1 cellular context compared by ENCODE assay signal in genomic region chr11:3022300-3022967, GRCh38.
TF ChIP-seq lines count a peak whose summit lies in the region.

No MANE protein-coding gene starts in this region.

TF ChIP-seq in GM12878, 131 proteins besides CTCF, POLR2A, EP300 and RAD21 (continued from another document):
- TF ChIP-seq ZNF622 (IDR thresholded peaks at IDR 0.05) (no peak), SRF (IDR thresholded peaks at IDR 0.05; ENCODE audit: low read depth in 2 of 2, low read length in 2 of 2) (0 out of 4 replicates have a peak, but pooled peaks of 1 of the 2 experiments have one; percentile 3), IKZF2 (IDR thresholded peaks at IDR 0.05) (peak in 1 of 2 experiments; percentile 54; a peak in 2 of 4 replicates), USF1 (IDR thresholded peaks at IDR 0.05; ENCODE audit: borderline replicate concordance, extremely low read length, insufficient read depth, low read depth, low read length) (no peak), PAX5 (IDR thresholded peaks at IDR 0.05; ENCODE audit: borderline replicate concordance, low read depth, low read length) (no peak), FOXK2 (IDR thresholded peaks at IDR 0.05) (no peak), BHLHE40 (IDR thresholded peaks at IDR 0.05; ENCODE audit: borderline replicate concordance in 1 of 2, low read depth in 2 of 2, low read length in 1 of 2) (peak; percentile 35 to 38; a peak in 1 of 4 replicates), RAD51 (IDR thresholded peaks at IDR 0.05) (peak; percentile 28; the same call in 1 of the 2 replicates), BCL3 (IDR thresholded peaks at IDR 0.05; ENCODE audit: borderline replicate concordance, insufficient read depth, low read depth, low read length, poor library complexity, severe bottlenecking) (no peak), RFX5 (IDR thresholded peaks at IDR 0.05; ENCODE audit: low read depth, low read length) (no peak), MTA2 (IDR thresholded peaks at IDR 0.05; ENCODE audit: low read depth) (peak; percentile 16; the same call in 1 of the 2 replicates), PKNOX1 (IDR thresholded peaks at IDR 0.05) (no peak), KAT2A (conservative IDR thresholded peaks at IDR 0.05; ENCODE audit: control insufficient read depth, low read depth, low read length) (no peak), HDGF (IDR thresholded peaks at IDR 0.05) (0 out of 2 replicates have a peak, but pooled peaks have one; percentile 37), KDM1A (IDR thresholded peaks at IDR 0.05; ENCODE audit: borderline replicate concordance) (no peak), RCOR1 (conservative IDR thresholded peaks at IDR 0.05; ENCODE audit: low read depth, low read length) (no peak), ZNF687 (IDR thresholded peaks at IDR 0.05) (0 out of 2 replicates have a peak, but pooled peaks have one; percentile 51), MEF2B (IDR thresholded peaks at IDR 0.05; ENCODE audit: partially characterized antibody, poor library complexity, severe bottlenecking) (peak; percentile 55), MLLT1 (IDR thresholded peaks at IDR 0.05) (no peak), RUNX3 (IDR thresholded peaks at IDR 0.05; ENCODE audit: low read length) (peak; percentile 41), YY1 (IDR thresholded peaks at IDR 0.05; ENCODE audit: low read depth, low read length) (0 out of 2 replicates have a peak, but pooled peaks have one; percentile 27), RELB (IDR thresholded peaks at IDR 0.05; ENCODE audit: low read depth) (0 out of 2 replicates have a peak, but pooled peaks have one; percentile 19), IKZF1 (conservative IDR thresholded peaks at IDR 0.05) (0 out of 2 replicates have a peak, but pooled peaks have one; percentile 32), NFXL1 (IDR thresholded peaks at IDR 0.05; ENCODE audit: borderline replicate concordance) (no peak), ETV6 (conservative IDR thresholded peaks at IDR 0.05 in 1 of 2, IDR thresholded peaks at IDR 0.05 in 1 of 2; ENCODE audit: borderline replicate concordance in 1 of 2, low read depth in 1 of 2) (peak in 1 of 2 experiments; percentile 73; a peak in 2 of 4 replicates), USF2 (IDR thresholded peaks at IDR 0.05; ENCODE audit: borderline replicate concordance, low read depth, low read length) (no peak; the same call in 1 of the 2 replicates), PRDM15 (CRISPR knock-in tag; IDR thresholded peaks at IDR 0.05) (no peak), NR2F1 (conservative IDR thresholded peaks at IDR 0.05) (no peak), SPI1 (IDR thresholded peaks at IDR 0.05; ENCODE audit: borderline replicate concordance, insufficient read depth, low read depth, low read length) (peak; percentile 57; the same call in 1 of the 2 replicates), ATF7 (IDR thresholded peaks at IDR 0.05; ENCODE audit: low read depth) (peak; percentile 21; the same call in 1 of the 2 replicates), CREM (IDR thresholded peaks at IDR 0.05; ENCODE audit: low read depth) (0 out of 2 replicates have a peak, but pooled peaks have one; percentile 3), E2F4 (IDR thresholded peaks at IDR 0.05; ENCODE audit: low read depth, low read length) (no peak)
